12 cellular contexts compared by ENCODE assay signal in the genomic region with DNA sequence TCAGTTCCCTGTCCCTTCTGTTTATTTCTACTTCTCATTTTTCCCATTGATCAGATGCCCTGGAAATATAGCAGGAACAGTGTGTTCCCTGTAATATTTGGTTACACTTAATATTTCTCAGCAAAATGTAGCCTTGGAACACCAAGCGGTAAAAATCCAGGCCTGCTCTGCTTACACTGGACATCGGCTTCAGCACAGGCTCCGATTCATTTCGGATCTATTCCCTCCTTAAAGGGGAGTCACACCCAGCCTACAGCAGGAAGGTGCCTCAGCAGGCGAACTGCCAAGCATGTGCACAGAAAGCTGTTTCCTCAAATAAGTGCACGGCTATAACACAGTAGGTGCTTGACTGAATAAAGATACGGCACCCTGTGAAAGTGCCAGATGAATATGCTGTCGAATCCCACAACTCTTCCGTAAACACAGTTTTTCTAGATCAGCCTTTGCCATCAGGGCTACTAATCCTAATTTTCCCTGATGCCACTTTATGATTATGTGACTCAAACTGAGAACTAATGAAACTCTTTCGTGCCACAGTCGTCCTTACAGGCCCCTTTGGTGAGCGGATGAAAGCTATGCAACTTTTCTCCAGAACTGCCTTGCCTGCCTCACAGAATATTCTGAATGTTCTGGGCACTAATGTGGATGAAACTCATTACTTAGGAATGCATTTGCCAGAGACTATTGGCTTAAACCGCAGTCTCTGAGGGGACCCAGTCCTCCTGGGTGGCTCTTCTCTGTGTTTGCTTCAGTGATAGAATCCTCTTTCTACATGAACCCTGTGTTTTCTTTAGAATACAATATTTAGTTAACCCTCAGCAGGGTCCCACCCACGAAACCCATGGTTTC.
A peak's percentile ranks its signal among the peaks of the same experiment; 100 is the strongest.
DNase-seq lines count a peak whose midpoint lies in the region; ATAC-seq and TF ChIP-seq lines count a peak whose summit lies in the region.
"Had no signal": no experiment of that assay in that cellular context is flagged by ENCODE, and none has a peak within 500 bp of the region (broad histone marks: within the 10 kb centered on the region; RNA-seq: fewer than 3 reads in every experiment).

No MANE protein-coding gene starts in this region.

- POLR2A ChIA-PET in GM10248 (lab: Yijun Ruan, JAX): no interaction called here

- H3K4me3 ChIP-seq in right cardiac atrium (ENCODE audit: low read length): no peak overlapping the region

- 67% methylated on average over 14 of the region's 14 CpGs for WGBS in right cardiac atrium

- ATAC-seq in right cardiac atrium (peak; percentile 61 to 63), HG02938 (IDR thresholded peaks at IDR 0.05; ENCODE audit: unreplicated experiment) (no peak)
- ATAC-seq: activated T-cell treated with anti-CD3 and anti-CD28 coated beads, Interleukin-2, amount 50 U/mL, for 72 hours had no signal

- peak overlapping the region; percentile 76 for H3K27ac ChIP-seq in right cardiac atrium (ENCODE audit: low read length)
- no peak overlapping the region for H3K27ac ChIP-seq in caudate nucleus (ENCODE audit: low read depth, low read length)
- H3K27ac ChIP-seq: parathyroid adenoma had no signal

- no peak for TF ChIP-seq CTCF in GM10248 (IDR thresholded peaks at IDR 0.05; ENCODE audit: control extremely low read depth, extremely low read depth, low read depth, missing control alignments)

- H3K9me3 ChIP-seq in right cardiac atrium (ENCODE audit: control insufficient read depth, low read length): no peaks in the 10 kb centered on the region

- CTCF ChIA-PET in GM10248 (lab: Yijun Ruan, JAX): no interaction called here

- peaks cover 2% of the 10 kb centered on the region for H3K4me1 ChIP-seq in right cardiac atrium (ENCODE audit: control insufficient read depth, insufficient read depth, low read length)
- H3K4me1 ChIP-seq: parathyroid adenoma had no signal

- DNase-seq in HCEC 1CT: peak; percentile 62
- DNase-seq in amniotic epithelial cell (ENCODE audit: low read depth): peak; percentile 80
- peak in 2 of 3 donors; percentile 23 to 73 for DNase-seq in right cardiac atrium
- DNase-seq in smooth muscle cell of the brain vasculature (ENCODE audit: low read depth, low spot score): peak; percentile 69
- no peak for DNase-seq in activated naive CD4-positive, alpha-beta T cell (lab: John Stamatoyannopoulos, UW)
- DNase-seq in caudate nucleus (lab: John Stamatoyannopoulos, UW): no peak
- no peak for DNase-seq in GM10248 (ENCODE audit: extremely low spot score)
- DNase-seq: activated T-cell treated with anti-CD3 and anti-CD28 coated beads, Interleukin-2, amount 50 U/mL, for 72 hours; GDM1; NCI-H1694 treated with DMSO at 0.1 percent for 48 hours had no signal

- H3K27me3 ChIP-seq in right cardiac atrium (ENCODE audit: control insufficient read depth, insufficient read depth): no peaks in the 10 kb centered on the region

- intact Hi-C loops in right cardiac atrium (cut with DNase I): no loop called here

Comparison
In these comparisons a context has a peak if more than half of its experiments do, and no peak if none do; other contexts are left out.
1. DNase-seq: peak in HCEC 1CT (single experiment), amniotic epithelial cell (single experiment), right cardiac atrium (2 of 3) and smooth muscle cell of the brain vasculature (single experiment); none in activated naive CD4-positive, alpha-beta T cell (0 of 4), caudate nucleus (0 of 61) and GM10248 (single experiment).